ENCODE assay signal across 17 cellular contexts in genomic region chr19:31095100-31095804, GRCh38.
DNase-seq lines count a peak whose midpoint lies in the region; ATAC-seq, FAIRE-seq and TF ChIP-seq lines count a peak whose summit lies in the region.
"Had no signal": no experiment of that assay in that cellular context is flagged by ENCODE, and none has a peak within 500 bp of the region (broad histone marks: within the 10 kb centered on the region; RNA-seq: fewer than 3 reads in every experiment).

No MANE protein-coding gene starts in this region.

- TF ChIP-seq EP300 in HepG2 (IDR thresholded peaks at IDR 0.05; ENCODE audit: low read depth in 2 of 2, low read length in 2 of 2) = no peak
- no peak for TF ChIP-seq EP300 in HepG2 (CRISPR knock-in tag; IDR thresholded peaks at IDR 0.05; ENCODE audit: borderline replicate concordance)

- ATAC-seq in HepG2 = no peak
- ATAC-seq in right lobe of liver = no peak
- no peak for ATAC-seq in GM18519 (IDR thresholded peaks at IDR 0.05; ENCODE audit: low FRiP score, unreplicated experiment)

- H3K27ac ChIP-seq in HepG2 (ENCODE audit: extremely low read length, insufficient read depth, low read length) = no peak overlapping the region
- no peak overlapping the region for H3K27ac ChIP-seq in right lobe of liver
- H3K27ac ChIP-seq in SJCRH30 = peak overlapping the region; percentile 92
- H3K27ac ChIP-seq: 22Rv1, BLaER1, HL-60 had no signal

- no peak for TF ChIP-seq CTCF in HepG2 (CRISPR knock-in tag; IDR thresholded peaks at IDR 0.05)
- TF ChIP-seq CTCF in right lobe of liver (IDR thresholded peaks at IDR 0.05) = no peak
- no peak for TF ChIP-seq CTCF in nephron (IDR thresholded peaks at IDR 0.05; ENCODE audit: unreplicated experiment in 3 of 3)

- peaks cover 46% of the 10 kb centered on the region for H3K4me1 Mint-ChIP-seq in nephron
- H3K4me1 Mint-ChIP-seq in activated CD4-positive, alpha-beta memory T cell treated with anti-CD3 and anti-CD28 coated beads for 36 hours (ENCODE audit: low read depth) = no peaks in the 10 kb centered on the region
- H3K4me1 Mint-ChIP-seq: CD4-positive, alpha-beta memory T cell had no signal

- no peak overlapping the region for H3K9ac ChIP-seq in HepG2 (ENCODE audit: insufficient read depth, low read depth, low read length)
- H3K9ac ChIP-seq: BLaER1 had no signal

- H3K27me3 ChIP-seq in HepG2 (ENCODE audit: control insufficient read depth in 1 of 2, insufficient read depth in 2 of 2, low read length in 2 of 2) (no peaks in the 10 kb centered on the region), right lobe of liver (no peaks in the 10 kb centered on the region), SJCRH30 (no peaks in the 10 kb centered on the region)
- H3K27me3 ChIP-seq: BLaER1 had no signal

- H3K4me2 ChIP-seq in HepG2 (ENCODE audit: low read depth, low read length) = no peak overlapping the region
- H3K4me2 ChIP-seq: BLaER1 had no signal

- TF ChIP-seq POLR2A in HepG2 (IDR thresholded peaks at IDR 0.05; ENCODE audit: insufficient read depth in 1 of 2, low read depth in 2 of 2, low read length in 2 of 2) = no peak
- no peak for TF ChIP-seq POLR2A in right lobe of liver (IDR thresholded peaks at IDR 0.05)

- peaks cover 5% of the 10 kb centered on the region for H3K27me3 Mint-ChIP-seq in nephron (ENCODE audit: low read depth)
- peaks cover 5% of the 10 kb centered on the region for H3K27me3 Mint-ChIP-seq in activated CD4-positive, alpha-beta memory T cell treated with anti-CD3 and anti-CD28 coated beads for 36 hours

- H3K4me1 ChIP-seq in HepG2 (ENCODE audit: insufficient read depth, low read length) (no peaks in the 10 kb centered on the region), right lobe of liver (no peaks in the 10 kb centered on the region), SJCRH30 (peaks cover 18% of the 10 kb centered on the region)
- H3K4me1 ChIP-seq: BLaER1, HAP-1 had no signal

- H3K36me3 Mint-ChIP-seq in nephron (ENCODE audit: low read depth) = no peaks in the 10 kb centered on the region
- H3K36me3 Mint-ChIP-seq in activated CD4-positive, alpha-beta memory T cell treated with anti-CD3 and anti-CD28 coated beads for 36 hours = no peaks in the 10 kb centered on the region
- H3K36me3 Mint-ChIP-seq: CD14-positive monocyte; CD4-positive, alpha-beta memory T cell had no signal

- H3K4me3 ChIP-seq in HepG2 (replicated peaks in 1 of 3; ENCODE audit: insufficient read depth in 1 of 3, low read depth in 2 of 3, low read length in 3 of 3) (no peak overlapping the region), right lobe of liver (no peak overlapping the region), SJCRH30 (peak overlapping the region; percentile 53)
- H3K4me3 ChIP-seq: BLaER1, HAP-1 had no signal

- H2AFZ ChIP-seq in HepG2 (ENCODE audit: low read length) = no peak overlapping the region

- no peaks in the 10 kb centered on the region for H4K20me1 ChIP-seq in HepG2 (ENCODE audit: insufficient read depth, low read length)
- H4K20me1 ChIP-seq: BLaER1 had no signal

- 32% methylated on average over 6 of the region's 6 CpGs for WGBS in HepG2 (ENCODE audit: low lambda C conversion rate)
- WGBS in right lobe of liver (ENCODE audit: insufficient coverage, low coverage, low lambda C conversion rate, missing lambda C conversion rate) = 71% methylated on average over 6 of the region's 6 CpGs

- DNase-seq in HepG2 (ENCODE audit: low spot score) (no peak), right lobe of liver (no peak), SJCRH30 (no peak), NCI-H82 (lab: John Stamatoyannopoulos, UW) (no peak)
- no peak for DNase-seq in activated CD4-positive, alpha-beta T cell treated with anti-CD3 and anti-CD28 coated beads, Interleukin-2, amount 50 U/mL, for 48 hours
- DNase-seq in activated CD4-positive, alpha-beta memory T cell treated with anti-CD3 and anti-CD28 coated beads for 36 hours = no peak
- DNase-seq: CD4-positive, alpha-beta memory T cell; DMS79 treated with DMSO at 0.1 percent for 48 hours; GF-D8 had no signal

- CTCF ChIA-PET in HepG2 (lab: Yijun Ruan, JAX; ENCODE audit: low intra/inter-chr PET ratio, low total read pairs) = no interaction called here
- CTCF ChIA-PET in activated CD4-positive, alpha-beta memory T cell treated with anti-CD3 and anti-CD28 coated beads for 36 hours (lab: Charles Lee) = no interaction called here

- intact Hi-C loops in HepG2 (cut with micrococcal nuclease; ENCODE audit: unreplicated experiment) = no loop called here
- intact Hi-C loops in right lobe of liver (cut with DNase I) = no loop called here
- intact Hi-C loops in activated CD4-positive, alpha-beta memory T cell treated with anti-CD3 and anti-CD28 coated beads for 36 hours (cut with micrococcal nuclease) = no loop called here

- in situ Hi-C loops in HepG2 (cut with HindIII; ENCODE audit: extremely low pct_ligation_motif_present, low pct_unique_long_range_greater_than_20kb) = no loop called here

- POLR2A ChIA-PET in HepG2 (lab: Yijun Ruan, JAX) = no interaction called here
- POLR2A ChIA-PET in activated CD4-positive, alpha-beta memory T cell treated with anti-CD3 and anti-CD28 coated beads for 36 hours (lab: Charles Lee) = no interaction called here

- H3K36me3 ChIP-seq in HepG2 (replicated peaks in 1 of 2; ENCODE audit: control insufficient read depth in 1 of 2, insufficient read depth in 2 of 2, low read length in 2 of 2) = no peaks in the 10 kb centered on the region
- no peaks in the 10 kb centered on the region for H3K36me3 ChIP-seq in right lobe of liver
- H3K36me3 ChIP-seq in SJCRH30 = no peaks in the 10 kb centered on the region
- H3K36me3 ChIP-seq: BLaER1, HAP-1 had no signal

- H3K9me3 Mint-ChIP-seq in nephron = no peaks in the 10 kb centered on the region
- H3K9me3 Mint-ChIP-seq in activated CD4-positive, alpha-beta memory T cell treated with anti-CD3 and anti-CD28 coated beads for 36 hours = no peaks in the 10 kb centered on the region

- peak overlapping the region; percentile 8 to 13 (median 13) for H3K27ac Mint-ChIP-seq in nephron
- H3K27ac Mint-ChIP-seq in activated CD4-positive, alpha-beta memory T cell treated with anti-CD3 and anti-CD28 coated beads for 36 hours = no peak overlapping the region
- H3K27ac Mint-ChIP-seq: CD14-positive monocyte; CD4-positive, alpha-beta memory T cell had no signal

- TF ChIP-seq RAD21 in HepG2 (CRISPR knock-in tag; IDR thresholded peaks at IDR 0.05) = no peak

- FAIRE-seq in HepG2 (lab: Jason Lieb, UNC) = no peak
- FAIRE-seq: GM19239 had no signal

- H3K9me3 ChIP-seq in HepG2 (ENCODE audit: low read length) (peaks cover 53% of the 10 kb centered on the region), right lobe of liver (no peaks in the 10 kb centered on the region), SJCRH30 (replicated peaks) (no peaks in the 10 kb centered on the region)
- H3K9me3 ChIP-seq: BLaER1, HAP-1 had no signal

- H3K4me3 Mint-ChIP-seq in nephron = no peak overlapping the region
- no peak overlapping the region for H3K4me3 Mint-ChIP-seq in activated CD4-positive, alpha-beta memory T cell treated with anti-CD3 and anti-CD28 coated beads for 36 hours
- H3K4me3 Mint-ChIP-seq: CD14-positive monocyte; CD4-positive, alpha-beta memory T cell had no signal

- H3K79me2 ChIP-seq in HepG2 (ENCODE audit: insufficient read depth, low read length) = no peaks in the 10 kb centered on the region

- no TSS peak for BruUV-seq in HepG2 (replicated peaks; lab: Mats Ljungman, UMichigan)

TF ChIP-seq in HepG2, 621 proteins besides CTCF, POLR2A, EP300 and RAD21:
- TF ChIP-seq YY1 (IDR thresholded peaks at IDR 0.05; ENCODE audit: insufficient read depth, insufficient replicate concordance, low read depth, low read length) (no peak), POLR2AphosphoS5 (IDR thresholded peaks at IDR 0.05; ENCODE audit: low read depth, low read length) (no peak), ZNF276 (CRISPR knock-in tag; IDR thresholded peaks at IDR 0.05; ENCODE audit: low read depth) (no peak), FOXK2 (IDR thresholded peaks at IDR 0.05) (peak; percentile 15; the same call in 1 of the 2 replicates), GRHL1 (CRISPR knock-in tag; conservative IDR thresholded peaks at IDR 0.05) (no peak)
